In genomic region chr12:53225635-53226424, GRCh38 we compare ENCODE assay signal across 15 cellular contexts. TPM values are rescaled to one million over a fixed set of nuclear protein-coding genes. Genes with fewer than 3 reads are reported as not detected.
A peak's percentile ranks its signal among the peaks of the same experiment; 100 is the strongest.
DNase-seq lines count a peak whose midpoint lies in the region; ATAC-seq, FAIRE-seq and TF ChIP-seq lines count a peak whose summit lies in the region.
"Had no signal": no experiment of that assay in that cellular context is flagged by ENCODE, and none has a peak within 500 bp of the region (broad histone marks: within the 10 kb centered on the region; RNA-seq: fewer than 3 reads in every experiment).

No MANE protein-coding gene starts in this region.

- H3K9me3 Mint-ChIP-seq in stimulated activated naive CD8-positive, alpha-beta T cell treated with anti-CD3 and anti-CD28 coated beads, Interleukin-15, Interleukin-2, amounts not matched to agents 100 ng/mL and 50 ng/mL, for 24 hours: no peaks in the 10 kb centered on the region
- H3K9me3 Mint-ChIP-seq in stimulated activated naive CD8-positive, alpha-beta T cell treated with anti-CD3 and anti-CD28 coated beads, Interleukin-15, amount 100 ng/mL, for 72 hours: no peaks in the 10 kb centered on the region
- H3K9me3 Mint-ChIP-seq in naive thymus-derived CD8-positive, alpha-beta T cell: no peaks in the 10 kb centered on the region

- H3K27me3 ChIP-seq in mammary epithelial cell (ENCODE audit: insufficient read depth, low read length): no peaks in the 10 kb centered on the region
- H3K27me3 ChIP-seq: upper lobe of right lung had no signal

- FAIRE-seq in GM12892 (lab: Jason Lieb, UNC): no peak

- no peak overlapping the region for H3K9ac ChIP-seq in mammary epithelial cell (ENCODE audit: insufficient read depth, low read length)

- H2AFZ ChIP-seq in mammary epithelial cell (ENCODE audit: low read depth, low read length): no peak overlapping the region

- intact Hi-C loops in mammary epithelial cell (cut with micrococcal nuclease): no loop called here

- 82% methylated on average over 10 of the region's 10 CpGs for WGBS in mammary epithelial cell (ENCODE audit: low coverage, missing lambda C conversion rate)

- no peak overlapping the region for H3K4me3 ChIP-seq in mammary epithelial cell (replicated peaks in 1 of 3; ENCODE audit: insufficient read depth in 1 of 3, low read depth in 2 of 3, low read length in 3 of 3)
- H3K4me3 ChIP-seq: upper lobe of right lung had no signal

- no peak for DNase-seq in stimulated activated naive CD8-positive, alpha-beta T cell treated with anti-CD3 and anti-CD28 coated beads, Interleukin-15, amount 100 ng/mL, for 72 hours
- DNase-seq in mammary epithelial cell: peak; percentile 53
- no peak for DNase-seq in naive thymus-derived CD8-positive, alpha-beta T cell
- DNase-seq in iPS-NIHi7 (ENCODE audit: extremely low spot score): no peak
- DNase-seq in GM12892 (ENCODE audit: insufficient read length): no peak
- DNase-seq: effector CD8-positive, alpha-beta T cell; NCI-H1048; NCI-H774; T-helper 9 cell; upper lobe of right lung had no signal

- in situ Hi-C loops in mammary epithelial cell (cut with MboI; ENCODE audit: low sequenced_read_pairs in 2 of 2): no loop called here

- H4K20me1 ChIP-seq in mammary epithelial cell (ENCODE audit: insufficient read depth, low read length): no peaks in the 10 kb centered on the region

- ATAC-seq in stimulated activated naive CD8-positive, alpha-beta T cell treated with anti-CD3 and anti-CD28 coated beads, Interleukin-15, amount 100 ng/mL, for 72 hours: no peak
- no peak for ATAC-seq in naive thymus-derived CD8-positive, alpha-beta T cell
- ATAC-seq in HG02588 (IDR thresholded peaks at IDR 0.05; ENCODE audit: unreplicated experiment) (no peak), HG03139 (IDR thresholded peaks at IDR 0.05; ENCODE audit: unreplicated experiment) (no peak)
- ATAC-seq: upper lobe of right lung had no signal

- POLR2A ChIA-PET in naive thymus-derived CD8-positive, alpha-beta T cell (lab: Charles Lee): interaction anchor here (1.0 to 1.7 kb wide), 4 partner anchors 8 to 17 kb away, joined by 3 to 6 read pairs (median 3); no protein-coding TSS in a partner anchor

- peaks cover 50% of the 10 kb centered on the region for H3K79me2 ChIP-seq in mammary epithelial cell (ENCODE audit: insufficient read depth, low read length)

- no peak overlapping the region for H3K4me3 Mint-ChIP-seq in stimulated activated naive CD8-positive, alpha-beta T cell treated with anti-CD3 and anti-CD28 coated beads, Interleukin-15, Interleukin-2, amounts not matched to agents 100 ng/mL and 50 ng/mL, for 24 hours
- peak overlapping the region in 1 of 2 donors; percentile 5 for H3K4me3 Mint-ChIP-seq in stimulated activated naive CD8-positive, alpha-beta T cell treated with anti-CD3 and anti-CD28 coated beads, Interleukin-15, amount 100 ng/mL, for 72 hours
- peak overlapping the region in 6 of 10 donors; percentile 6 to 78 (median 62) for H3K4me3 Mint-ChIP-seq in naive thymus-derived CD8-positive, alpha-beta T cell

- peaks cover 68% of the 10 kb centered on the region for H3K4me1 ChIP-seq in mammary epithelial cell (ENCODE audit: insufficient read depth, low read length)

- CTCF ChIA-PET in mammary epithelial cell (lab: Charles Lee; ENCODE audit: low non-redundant PET): interaction anchor here (0.8 kb wide), 1 partner anchor 274 kb away, joined by 5 read pairs; no protein-coding TSS in a partner anchor

- peak overlapping the region; percentile 40 for H3K4me2 ChIP-seq in mammary epithelial cell (ENCODE audit: insufficient read depth, low read depth, low read length)

- no peaks in the 10 kb centered on the region for H3K9me3 ChIP-seq in mammary epithelial cell (replicated peaks; ENCODE audit: insufficient read depth, low read length)
- H3K9me3 ChIP-seq: neutrophil, upper lobe of right lung had no signal

- BruUV-seq in mammary epithelial cell (replicated peaks; lab: Mats Ljungman, UMichigan): no TSS peak

- H3K27ac Mint-ChIP-seq in stimulated activated naive CD8-positive, alpha-beta T cell treated with anti-CD3 and anti-CD28 coated beads, Interleukin-15, Interleukin-2, amounts not matched to agents 100 ng/mL and 50 ng/mL, for 24 hours: peak overlapping the region; percentile 76
- no peak overlapping the region for H3K27ac Mint-ChIP-seq in stimulated activated naive CD8-positive, alpha-beta T cell treated with anti-CD3 and anti-CD28 coated beads, Interleukin-15, amount 100 ng/mL, for 72 hours
- peak overlapping the region; percentile 74 to 91 (median 88) for H3K27ac Mint-ChIP-seq in naive thymus-derived CD8-positive, alpha-beta T cell

- H3K4me1 Mint-ChIP-seq in stimulated activated naive CD8-positive, alpha-beta T cell treated with anti-CD3 and anti-CD28 coated beads, Interleukin-15, Interleukin-2, amounts not matched to agents 100 ng/mL and 50 ng/mL, for 24 hours (ENCODE audit: low read depth): peaks cover 72% of the 10 kb centered on the region
- H3K4me1 Mint-ChIP-seq in stimulated activated naive CD8-positive, alpha-beta T cell treated with anti-CD3 and anti-CD28 coated beads, Interleukin-15, amount 100 ng/mL, for 72 hours: peaks cover 89% of the 10 kb centered on the region
- H3K4me1 Mint-ChIP-seq in naive thymus-derived CD8-positive, alpha-beta T cell: peaks cover 48 to 76% (median 62%) of the 10 kb centered on the region in 4 donors

- peak in 1 of 2 donors; percentile 22 for TF ChIP-seq CTCF in mammary epithelial cell (conservative IDR thresholded peaks at IDR 0.05 in 1 of 2, IDR thresholded peaks at IDR 0.05 in 1 of 2; ENCODE audit: extremely low read depth in 1 of 2, insufficient read depth in 1 of 2, low read depth in 1 of 2, low read length in 2 of 2)

- H3K27ac ChIP-seq in mammary epithelial cell (ENCODE audit: insufficient read depth, low read depth, low read length): no peak overlapping the region
- H3K27ac ChIP-seq: C4-2B, neutrophil, upper lobe of right lung had no signal

- peaks cover 9% of the 10 kb centered on the region for H3K36me3 ChIP-seq in mammary epithelial cell (ENCODE audit: insufficient read depth, low read length)
- H3K36me3 ChIP-seq: neutrophil, upper lobe of right lung had no signal

- H3K27me3 Mint-ChIP-seq in stimulated activated naive CD8-positive, alpha-beta T cell treated with anti-CD3 and anti-CD28 coated beads, Interleukin-15, Interleukin-2, amounts not matched to agents 100 ng/mL and 50 ng/mL, for 24 hours: no peaks in the 10 kb centered on the region
- H3K27me3 Mint-ChIP-seq in stimulated activated naive CD8-positive, alpha-beta T cell treated with anti-CD3 and anti-CD28 coated beads, Interleukin-15, amount 100 ng/mL, for 72 hours: no peaks in the 10 kb centered on the region
- H3K27me3 Mint-ChIP-seq in naive thymus-derived CD8-positive, alpha-beta T cell: no peaks in the 10 kb centered on the region

- dilution Hi-C loops in mammary epithelial cell (cut with HindIII; ENCODE audit: low sequenced_read_pairs): no loop called here

- peaks cover 5% of the 10 kb centered on the region for H3K36me3 Mint-ChIP-seq in stimulated activated naive CD8-positive, alpha-beta T cell treated with anti-CD3 and anti-CD28 coated beads, Interleukin-15, Interleukin-2, amounts not matched to agents 100 ng/mL and 50 ng/mL, for 24 hours (ENCODE audit: low read depth)
- H3K36me3 Mint-ChIP-seq in naive thymus-derived CD8-positive, alpha-beta T cell: peaks cover 0 to 3% (median 0%) of the 10 kb centered on the region in 3 donors

- no peak for TF ChIP-seq POLR2A in GM12892 (IDR thresholded peaks at IDR 0.05; ENCODE audit: low read depth, low read length)

RNA-seq across cellular contexts. Expression of gene RARG, which starts 6.2 kb away (rescaled TPM):
- 10 to 100 TPM; 33.5 to 79.0 TPM for total RNA-seq in mammary epithelial cell
- 36.3 TPM for polyA plus RNA-seq in mammary epithelial cell
- 56.8 TPM for polyA minus RNA-seq in mammary epithelial cell
- total RNA-seq in naive thymus-derived CD8-positive, alpha-beta T cell: 10 to 100 TPM; 57.8 to 60.4 TPM
- 10 to 100 TPM in 1 of 3 donors, 1 to 10 TPM in 2; 1.6 to 12.7 (median 3.8) TPM for polyA plus RNA-seq in naive thymus-derived CD8-positive, alpha-beta T cell
- polyA plus RNA-seq in GM12892 (2012; ENCODE audit: missing spikeins): 1.9 TPM

RNA-seq across cellular contexts. Expression of gene ITGB7, which starts 18.8 kb away (rescaled TPM):
- total RNA-seq in mammary epithelial cell: 1 to 10 TPM; 1.8 to 3.5 TPM
- polyA plus RNA-seq in mammary epithelial cell: 0.33 TPM
- polyA minus RNA-seq in mammary epithelial cell: 7.1 TPM
- 100 to 1,000 TPM; 353 to 362 TPM for total RNA-seq in naive thymus-derived CD8-positive, alpha-beta T cell
- 100 to 1,000 TPM; 202 to 219 (median 206) TPM for polyA plus RNA-seq in naive thymus-derived CD8-positive, alpha-beta T cell
- 103 TPM for polyA plus RNA-seq in GM12892 (2012; ENCODE audit: missing spikeins)

RNA-seq across cellular contexts. Expression of gene ESPL1, which starts 42.3 kb away (rescaled TPM):
- total RNA-seq in mammary epithelial cell: 10 to 100 TPM in 1 of 2 donors, under 1 TPM in 1; 0.67 to 19.7 TPM
- polyA plus RNA-seq in mammary epithelial cell: 10.0 TPM
- 62.4 TPM for polyA minus RNA-seq in mammary epithelial cell
- under 1 TPM; 0.27 to 0.81 TPM for total RNA-seq in naive thymus-derived CD8-positive, alpha-beta T cell
- polyA plus RNA-seq in naive thymus-derived CD8-positive, alpha-beta T cell: not detected
- polyA plus RNA-seq in GM12892 (2012; ENCODE audit: missing spikeins): 12.5 TPM

RNA-seq across cellular contexts. Expression of gene CSAD, which starts 45.1 kb away (rescaled TPM):
- 10 to 100 TPM; 10.2 to 22.1 TPM for total RNA-seq in mammary epithelial cell
- 7.8 TPM for polyA plus RNA-seq in mammary epithelial cell
- 12.7 TPM for polyA minus RNA-seq in mammary epithelial cell
- 10 to 100 TPM; 50.8 to 53.4 TPM for total RNA-seq in naive thymus-derived CD8-positive, alpha-beta T cell
- 1 to 10 TPM; 1.1 to 1.3 (median 1.2) TPM for polyA plus RNA-seq in naive thymus-derived CD8-positive, alpha-beta T cell
- 14.2 TPM for polyA plus RNA-seq in GM12892 (2012; ENCODE audit: missing spikeins)

RNA-seq across cellular contexts. Expression of gene ZNF740, which starts 45.3 kb away (rescaled TPM):
- total RNA-seq in mammary epithelial cell: 10 to 100 TPM; 10.0 to 30.9 TPM
- 5.9 TPM for polyA plus RNA-seq in mammary epithelial cell
- 33.1 TPM for polyA minus RNA-seq in mammary epithelial cell
- total RNA-seq in naive thymus-derived CD8-positive, alpha-beta T cell: 100 to 1,000 TPM; 112 to 113 TPM
- 1 to 10 TPM; 2.8 to 3.5 (median 3.1) TPM for polyA plus RNA-seq in naive thymus-derived CD8-positive, alpha-beta T cell
- polyA plus RNA-seq in GM12892 (2012; ENCODE audit: missing spikeins): 13.7 TPM

Comparison
In these comparisons a context has a peak if more than half of its experiments do, and no peak if none do; other contexts are left out.
1. H3K27ac Mint-ChIP-seq: peak in stimulated activated naive CD8-positive, alpha-beta T cell treated with anti-CD3 and anti-CD28 coated beads, Interleukin-15, Interleukin-2, amounts not matched to agents 100 ng/mL and 50 ng/mL, for 24 hours (single experiment) and naive thymus-derived CD8-positive, alpha-beta T cell (10 of 10); none in stimulated activated naive CD8-positive, alpha-beta T cell treated with anti-CD3 and anti-CD28 coated beads, Interleukin-15, amount 100 ng/mL, for 72 hours (0 of 2).
2. RNA of gene ITGB7, which starts 18.8 kb away (total RNA-seq): 353 to 362 TPM in naive thymus-derived CD8-positive, alpha-beta T cell; 1.8 to 3.5 TPM in mammary epithelial cell; every median in the first group is over 10 times any median in the second.